In the genomic region with DNA sequence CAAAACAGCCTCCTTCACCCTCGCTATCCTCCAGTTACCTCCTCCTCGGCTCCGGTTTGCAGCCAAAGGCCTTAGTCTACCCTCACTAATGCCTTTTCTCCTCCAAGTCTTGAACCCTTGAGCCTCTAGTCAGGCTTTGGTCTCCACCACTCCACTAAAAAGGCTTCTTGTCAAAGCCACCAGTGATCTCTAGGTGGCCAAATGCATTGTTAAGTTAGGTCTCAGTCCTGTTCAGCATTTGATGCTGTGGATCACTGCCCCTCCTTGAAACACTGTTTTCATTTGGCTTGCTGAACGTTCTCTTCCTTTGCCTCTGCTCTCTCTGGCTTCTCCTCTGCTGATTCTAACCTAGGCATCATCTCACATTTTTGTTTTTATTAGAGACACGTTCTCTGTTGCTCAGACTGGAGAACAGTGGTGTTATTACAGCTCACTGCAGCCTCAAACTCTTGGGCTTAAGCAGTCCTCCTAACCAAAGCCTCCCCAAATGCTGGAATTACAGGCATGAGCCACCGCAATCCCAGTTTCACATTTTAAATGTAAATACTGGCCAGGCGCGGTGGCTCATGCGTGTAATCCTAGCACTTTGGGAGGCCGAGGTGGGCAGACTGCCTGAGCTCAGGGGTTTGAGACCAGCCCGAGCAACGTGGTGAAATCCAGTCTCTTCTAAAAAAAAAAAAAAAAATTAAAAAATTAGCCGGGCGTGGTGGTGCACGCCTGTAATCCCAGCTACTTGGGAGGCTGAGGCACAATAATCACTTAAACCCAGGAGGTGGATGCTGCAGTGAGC, we compare ENCODE assay signal across 1 cellular context.
TF ChIP-seq lines count a peak whose summit lies in the region.

No MANE protein-coding gene starts in this region.

TF ChIP-seq in endothelial cell of umbilical vein, 7 proteins besides CTCF, POLR2A, EP300 and RAD21:
- TF ChIP-seq, protein P1, sequence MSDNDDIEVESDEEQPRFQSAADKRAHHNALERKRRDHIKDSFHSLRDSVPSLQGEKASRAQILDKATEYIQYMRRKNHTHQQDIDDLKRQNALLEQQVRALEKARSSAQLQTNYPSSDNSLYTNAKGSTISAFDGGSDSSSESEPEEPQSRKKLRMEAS (IDR thresholded peaks at IDR 0.05; ENCODE audit: insufficient read depth, insufficient read length), result no peak
- TF ChIP-seq GATA2 (IDR thresholded peaks at IDR 0.05; ENCODE audit: insufficient read depth, insufficient read length, low read depth, low read length) (no peak), FOS (IDR thresholded peaks at IDR 0.05; ENCODE audit: borderline replicate concordance, insufficient read depth, low read length) (no peak), EZH2 (IDR thresholded peaks at IDR 0.05; ENCODE audit: borderline replicate concordance, low read depth, low read length, severe bottlenecking) (no peak), POLR2AphosphoS5 (IDR thresholded peaks at IDR 0.05; ENCODE audit: insufficient read depth, low read depth, low read length) (no peak), JUN (IDR thresholded peaks at IDR 0.05; ENCODE audit: borderline replicate concordance, insufficient read depth, insufficient read length, low read depth) (no peak), MYC (IDR thresholded peaks at IDR 0.05; ENCODE audit: low read depth, low read length) (no peak)
